14 cellular contexts compared by ENCODE assay signal in genomic region chr15:63538876-63539275, GRCh38. TPM values are rescaled to one million over a fixed set of nuclear protein-coding genes. Genes with fewer than 3 reads are reported as not detected.
"Had no signal": no experiment of that assay in that cellular context is flagged by ENCODE, and none has a peak within 500 bp of the region (broad histone marks: within the 10 kb centered on the region; RNA-seq: fewer than 3 reads in every experiment).

No MANE protein-coding gene starts in this region.

- H3K4me3 ChIP-seq: body of pancreas, ovary, spleen, thyroid gland had no signal

- DNase-seq: activated CD4-positive, alpha-beta T cell treated with anti-CD3 and anti-CD28 coated beads, Interleukin-2, amount 50 U/mL, for 1 hour; activated naive CD8-positive, alpha-beta T cell treated with anti-CD3 and anti-CD28 coated beads, Interleukin-2, amount 10 ng/mL, durations not matched to agents 7 days and 5 days; effector memory CD8-positive, alpha-beta T cell; foreskin keratinocyte; left ventricle myocardium superior; naive thymus-derived CD4-positive, alpha-beta T cell; ovary; SK-N-SH; spleen; stimulated activated naive CD4-positive, alpha-beta T cell treated with Interleukin-2 at 50 U/mL for 16 hours; T-cell; thyroid gland had no signal

- H3K36me3 ChIP-seq: ovary, thyroid gland had no signal

- H3K9ac ChIP-seq: SK-N-SH had no signal

- H3K4me1 ChIP-seq: foreskin keratinocyte had no signal

- H3K27me3 ChIP-seq: body of pancreas, foreskin keratinocyte, ovary, spleen, thyroid gland had no signal

- H3K9me3 ChIP-seq: body of pancreas, ovary, SK-N-SH, spleen, thyroid gland had no signal

- H3K9me3 Mint-ChIP-seq: activated naive CD8-positive, alpha-beta T cell treated with anti-CD3 and anti-CD28 coated beads, Interleukin-2, amount 10 ng/mL, durations not matched to agents 7 days and 5 days; effector memory CD8-positive, alpha-beta T cell; naive thymus-derived CD4-positive, alpha-beta T cell; T-cell had no signal

- H3K27ac Mint-ChIP-seq: activated naive CD8-positive, alpha-beta T cell treated with anti-CD3 and anti-CD28 coated beads, Interleukin-2, amount 10 ng/mL, durations not matched to agents 7 days and 5 days had no signal

- H3K27ac ChIP-seq: body of pancreas, foreskin keratinocyte, ovary, thyroid gland had no signal

- H3K27me3 Mint-ChIP-seq: activated naive CD8-positive, alpha-beta T cell treated with anti-CD3 and anti-CD28 coated beads, Interleukin-2, amount 10 ng/mL, durations not matched to agents 7 days and 5 days; effector memory CD8-positive, alpha-beta T cell; naive thymus-derived CD4-positive, alpha-beta T cell; T-cell had no signal

- ATAC-seq: body of pancreas; effector memory CD8-positive, alpha-beta T cell; foreskin keratinocyte; left ventricle myocardium superior; naive thymus-derived CD4-positive, alpha-beta T cell; sciatic nerve; T-cell had no signal

- H3K4me3 Mint-ChIP-seq: activated naive CD8-positive, alpha-beta T cell treated with anti-CD3 and anti-CD28 coated beads, Interleukin-2, amount 10 ng/mL, durations not matched to agents 7 days and 5 days; effector memory CD8-positive, alpha-beta T cell; naive thymus-derived CD4-positive, alpha-beta T cell; T-cell had no signal

RNA-seq across cellular contexts. Expression of gene FBXL22, which starts 58.3 kb away (rescaled TPM):
- total RNA-seq: body of pancreas had no signal
